29 cellular contexts compared by ENCODE assay signal in genomic region chr1:6590046-6590445, GRCh38. TPM values are rescaled to one million over a fixed set of nuclear protein-coding genes. Genes with fewer than 3 reads are reported as not detected.
DNase-seq lines count a peak whose midpoint lies in the region; ATAC-seq, FAIRE-seq and TF ChIP-seq lines count a peak whose summit lies in the region.
"Had no signal": no experiment of that assay in that cellular context is flagged by ENCODE, and none has a peak within 500 bp of the region (broad histone marks: within the 10 kb centered on the region; RNA-seq: fewer than 3 reads in every experiment).

No MANE protein-coding gene starts in this region.

- H3K4me1 Mint-ChIP-seq in activated naive CD4-positive, alpha-beta T cell treated with anti-CD3 and anti-CD28 coated beads for 36 hours (ENCODE audit: low read depth), result peaks cover 19% of the 10 kb centered on the region
- H3K4me1 Mint-ChIP-seq: activated T-helper 17 cell treated with anti-CD3 and anti-CD28 coated beads, Interleukin-2, amount 50 U/mL, for 72 hours had no signal

- H3K4me3 ChIP-seq in K562, result no peak overlapping the region
- H3K4me3 ChIP-seq in skeletal muscle tissue (ENCODE audit: low read length in 3 of 3), result no peak overlapping the region
- H3K4me3 ChIP-seq: A549, lower lobe of right lung, right atrium auricular region had no signal

- H2AFZ ChIP-seq in K562 (ENCODE audit: low read depth, low read length), result no peak overlapping the region

- CTCF ChIA-PET in activated naive CD4-positive, alpha-beta T cell treated with anti-CD3 and anti-CD28 coated beads for 36 hours (lab: Charles Lee), result interaction anchor here (1.9 kb wide), 1 partner anchor 10 kb away, joined by 7 read pairs; no protein-coding TSS in a partner anchor
- CTCF ChIA-PET in K562 (lab: Yijun Ruan, JAX; ENCODE audit: low intra/inter-chr PET ratio), result no interaction called here

- BruUV-seq in K562 (replicated peaks; lab: Mats Ljungman, UMichigan), result no TSS peak

- H3K9me3 ChIP-seq in K562 (replicated peaks; ENCODE audit: control insufficient read depth, insufficient read depth, low read depth, low read length) (no peaks in the 10 kb centered on the region), skeletal muscle tissue (ENCODE audit: control insufficient read depth in 3 of 3, low read length in 3 of 3) (no peaks in the 10 kb centered on the region)
- H3K9me3 ChIP-seq: A549, BE2C, lower lobe of right lung, right atrium auricular region had no signal

- DNase-seq in activated naive CD4-positive, alpha-beta T cell treated with anti-CD3 and anti-CD28 coated beads for 36 hours, result no peak
- no peak for DNase-seq in activated naive CD4-positive, alpha-beta T cell (lab: John Stamatoyannopoulos, UW)
- no peak for DNase-seq in K562 (ENCODE audit: extremely low read depth in 1 of 4, low spot score in 3 of 4)
- DNase-seq: activated CD8-positive, alpha-beta memory T cell treated with anti-CD3 and anti-CD28 coated beads, Interleukin-2, amount 10 ng/mL, durations not matched to agents 7 days and 5 days; BE2C; erythroblast; foreskin melanocyte; HCEC 1CT; hypothalamus; islet precursor cell; lower lobe of right lung; NCI-H1105; NCI-H2029 treated with DMSO at 0.1 percent for 48 hours; NCI-H345; NCI-H82; PC-3; SHP77 treated with DMSO at 0.1 percent for 48 hours had no signal

- peak overlapping the region; percentile 41 for H3K27ac Mint-ChIP-seq in activated naive CD4-positive, alpha-beta T cell treated with anti-CD3 and anti-CD28 coated beads for 36 hours

- in situ Hi-C loops in K562 (cut with MboI), result no loop called here

- TF ChIP-seq RAD21 in K562 (CRISPR knock-in tag; conservative IDR thresholded peaks at IDR 0.05 in 1 of 2, IDR thresholded peaks at IDR 0.05 in 1 of 2), result no peak

- H3K4me2 ChIP-seq in K562 (ENCODE audit: insufficient read depth, low read length), result no peak overlapping the region
- H3K4me2 ChIP-seq: A549 had no signal

- H3K27me3 ChIP-seq in K562 (ENCODE audit: control insufficient read depth in 2 of 2, insufficient read depth in 2 of 2, low read length in 2 of 2), result no peaks in the 10 kb centered on the region
- no peaks in the 10 kb centered on the region for H3K27me3 ChIP-seq in skeletal muscle tissue (ENCODE audit: control insufficient read depth in 3 of 3, insufficient read depth in 3 of 3, low read length in 3 of 3)
- H3K27me3 ChIP-seq: BE2C, right atrium auricular region had no signal

- peaks cover 98% of the 10 kb centered on the region for H3K36me3 ChIP-seq in K562 (ENCODE audit: control insufficient read depth, insufficient read depth, low read length)
- H3K36me3 ChIP-seq in skeletal muscle tissue (ENCODE audit: control insufficient read depth in 3 of 3, insufficient read depth in 3 of 3, low read length in 3 of 3), result peaks cover 58 to 67% (median 64%) of the 10 kb centered on the region in 3 donors

- H3K4me3 Mint-ChIP-seq in activated naive CD4-positive, alpha-beta T cell treated with anti-CD3 and anti-CD28 coated beads for 36 hours, result no peak overlapping the region
- H3K4me3 Mint-ChIP-seq: activated CD8-positive, alpha-beta memory T cell treated with anti-CD3 and anti-CD28 coated beads, Interleukin-2, amount 10 ng/mL, durations not matched to agents 7 days and 5 days; activated T-helper 17 cell treated with anti-CD3 and anti-CD28 coated beads, Interleukin-2, amount 50 U/mL, for 72 hours had no signal

- H3K9me3 Mint-ChIP-seq in activated naive CD4-positive, alpha-beta T cell treated with anti-CD3 and anti-CD28 coated beads for 36 hours, result no peaks in the 10 kb centered on the region
- H3K9me3 Mint-ChIP-seq: activated T-helper 17 cell treated with anti-CD3 and anti-CD28 coated beads, Interleukin-2, amount 50 U/mL, for 72 hours had no signal

- FAIRE-seq in K562 (lab: Jason Lieb, UNC), result peak; percentile 46
- FAIRE-seq: A549, GM18507, HTR-8/SVneo, TTC549 had no signal

- peaks cover 9% of the 10 kb centered on the region; the same call in 1 of the 3 replicates for H3K79me2 ChIP-seq in K562 (ENCODE audit: control insufficient read depth, insufficient read depth, low read length)

- TF ChIP-seq CTCF in K562 (IDR thresholded peaks at IDR 0.05 in 2 of 3, conservative IDR thresholded peaks at IDR 0.05 in 1 of 3; ENCODE audit: insufficient read depth in 2 of 3, low read depth in 1 of 3, low read length in 3 of 3), result no peak

- peaks cover 15% of the 10 kb centered on the region for H3K9me1 ChIP-seq in K562 (ENCODE audit: control insufficient read depth, insufficient read depth, low read length)

- peaks cover 28% of the 10 kb centered on the region for H4K20me1 ChIP-seq in K562 (replicated peaks; ENCODE audit: control insufficient read depth, insufficient read depth, low read length)

- no peak overlapping the region; the same call in 2 of the 3 replicates for H3K27ac ChIP-seq in K562 (ENCODE audit: extremely low read depth, low read depth, low read length)
- H3K27ac ChIP-seq in skeletal muscle tissue (ENCODE audit: low read depth, low read length), result no peak overlapping the region
- H3K27ac ChIP-seq: A549, lower lobe of right lung had no signal

- peaks cover 7 to 51% of the 10 kb centered on the region in 2 experiments; a peak in 4 of 5 replicates for H3K4me1 ChIP-seq in K562 (replicated peaks in 1 of 2; ENCODE audit: control insufficient read depth in 2 of 2, insufficient read depth in 2 of 2, low read length in 2 of 2)
- H3K4me1 ChIP-seq in skeletal muscle tissue (ENCODE audit: control insufficient read depth in 3 of 3, insufficient read depth in 3 of 3, low read length in 3 of 3), result peaks cover 77 to 98% (median 93%) of the 10 kb centered on the region in 3 donors
- H3K4me1 ChIP-seq: A549, BE2C had no signal

- 78% methylated on average over 7 of the region's 7 CpGs for WGBS in K562 (ENCODE audit: insufficient coverage, low coverage, missing lambda C conversion rate)

- peaks cover 7% of the 10 kb centered on the region for H3K36me3 Mint-ChIP-seq in activated naive CD4-positive, alpha-beta T cell treated with anti-CD3 and anti-CD28 coated beads for 36 hours (ENCODE audit: low read depth)

- ATAC-seq in K562, result no peak
- no peak for ATAC-seq in HG02763 (IDR thresholded peaks at IDR 0.05; ENCODE audit: unreplicated experiment)
- no peak for ATAC-seq in GM18873 (IDR thresholded peaks at IDR 0.05; ENCODE audit: low FRiP score, unreplicated experiment)
- ATAC-seq: A549; activated CD8-positive, alpha-beta memory T cell treated with anti-CD3 and anti-CD28 coated beads, Interleukin-2, amount 10 ng/mL, durations not matched to agents 7 days and 5 days; activated T-helper 17 cell treated with anti-CD3 and anti-CD28 coated beads, Interleukin-2, amount 50 U/mL, for 72 hours; lower lobe of right lung; PC-3 had no signal

- no peak for TF ChIP-seq EP300 in K562 (IDR thresholded peaks at IDR 0.05; ENCODE audit: low read length)

- peak; percentile 15; the same call in 1 of the 2 replicates for TF ChIP-seq POLR2A in K562 (conservative IDR thresholded peaks at IDR 0.05)

- POLR2A ChIA-PET in K562 (lab: Yijun Ruan, JAX), result interaction anchor here (0.6 to 13.4 kb wide), 9 partner anchors 10 to 83 kb away, joined by 3 to 221 read pairs (median 4); partner anchors contain the start of genes KLHL21, NOL9 and ZBTB48

- no peaks in the 10 kb centered on the region for H3K27me3 Mint-ChIP-seq in activated naive CD4-positive, alpha-beta T cell treated with anti-CD3 and anti-CD28 coated beads for 36 hours (ENCODE audit: low read depth)
- H3K27me3 Mint-ChIP-seq: activated CD8-positive, alpha-beta memory T cell treated with anti-CD3 and anti-CD28 coated beads, Interleukin-2, amount 10 ng/mL, durations not matched to agents 7 days and 5 days; activated T-helper 17 cell treated with anti-CD3 and anti-CD28 coated beads, Interleukin-2, amount 50 U/mL, for 72 hours had no signal

- intact Hi-C loops in activated naive CD4-positive, alpha-beta T cell treated with anti-CD3 and anti-CD28 coated beads for 36 hours (cut with micrococcal nuclease), result no loop called here
- intact Hi-C loops in K562 (cut with micrococcal nuclease), result no loop called here

- H3K9ac ChIP-seq in K562 (ENCODE audit: insufficient read depth in 1 of 2, low read depth in 2 of 2, low read length in 2 of 2) (peak overlapping the region in 1 of 2 experiments; percentile 31; a peak in 1 of 4 replicates), skeletal muscle tissue (ENCODE audit: low read depth in 1 of 3, low read length in 3 of 3) (peak overlapping the region in 2 of 3 donors; percentile 57 to 77)

RNA-seq across cellular contexts. Expression of gene ZBTB48, which starts 10.3 kb away (rescaled TPM):
- total RNA-seq in activated naive CD4-positive, alpha-beta T cell treated with anti-CD3 and anti-CD28 coated beads for 36 hours, result 10 to 100 TPM; 15.0 to 18.3 TPM
- 73.9 and 235 TPM in 2 replicates for total RNA-seq in K562 (2011; cell fraction: chromatin; rRNA removed; ENCODE audit: low replicate concordance)
- total RNA-seq in K562 (2011; cell fraction: nucleolus; rRNA removed), result 195 and 197 TPM in 2 replicates
- 94.0 and 120 TPM in 2 replicates for total RNA-seq in K562 (2011; cell fraction: nucleoplasm; rRNA removed)
- total RNA-seq in K562 (2014; rRNA removed) (42.4 and 52.4 TPM in 2 replicates), K562 (2014; rRNA removed; fragmentation: Illumina TruSeq; extraction: Trizol) (17.2 and 19.8 TPM in 2 replicates), K562 (2015; rRNA removed; fragmentation: Illumina TruSeq; extraction: Trizol) (44.5 and 55.4 TPM in 2 replicates), K562 (2021) (52.9 and 55.3 TPM in 2 replicates), skeletal muscle tissue (10.4 TPM)
- polyA plus RNA-seq in K562 (2011; rRNA removed) (29.5 and 57.2 TPM in 2 replicates), K562 (2014; fragmentation: Illumina TruSeq; extraction: Trizol) (24.9 and 40.6 TPM in 2 replicates), K562 (2014; fragmentation: Nextera tagmentation; extraction: Ambion mirVana) (1 to 10 TPM; 1.9 to 7.4 TPM), K562 (2014; rRNA removed) (50.9 and 66.9 TPM in 2 replicates)
- 50.1 and 59.3 TPM in 2 replicates for polyA plus RNA-seq in K562 (2011; cell fraction: cytosol; rRNA removed)
- 124 and 137 TPM in 2 replicates for polyA plus RNA-seq in K562 (2011; cell fraction: nucleus; rRNA removed)
- 45.7 and 62.8 TPM in 2 replicates for polyA plus RNA-seq in K562 (2012)
- polyA minus RNA-seq in K562 (2011; rRNA and poly(A)+ RNA removed), result 28.0 and 28.3 TPM in 2 replicates
- 31.8 and 39.4 TPM in 2 replicates for polyA minus RNA-seq in K562 (2011; cell fraction: cytosol; rRNA and poly(A)+ RNA removed)
- polyA minus RNA-seq in K562 (2011; cell fraction: nucleus; rRNA and poly(A)+ RNA removed), result 52.8 and 74.0 TPM in 2 replicates

RNA-seq across cellular contexts. Expression of gene KLHL21, which starts 12.6 kb away (rescaled TPM):
- 10 to 100 TPM; 21.0 to 23.3 TPM for total RNA-seq in activated naive CD4-positive, alpha-beta T cell treated with anti-CD3 and anti-CD28 coated beads for 36 hours
- total RNA-seq in K562 (2011; cell fraction: chromatin; rRNA removed; ENCODE audit: low replicate concordance), result 34.6 and 104 TPM in 2 replicates
- total RNA-seq in K562 (2011; cell fraction: nucleolus; rRNA removed), result 89.4 and 101 TPM in 2 replicates
- 53.5 and 55.7 TPM in 2 replicates for total RNA-seq in K562 (2011; cell fraction: nucleoplasm; rRNA removed)
- total RNA-seq in K562 (2014; rRNA removed) (26.4 and 32.3 TPM in 2 replicates), K562 (2014; rRNA removed; fragmentation: Illumina TruSeq; extraction: Trizol) (10.0 and 12.6 TPM in 2 replicates), K562 (2015; rRNA removed; fragmentation: Illumina TruSeq; extraction: Trizol) (22.4 and 23.6 TPM in 2 replicates), K562 (2021) (39.6 and 42.1 TPM in 2 replicates), skeletal muscle tissue (27.1 TPM)
- polyA plus RNA-seq in K562 (2011; rRNA removed) (11.0 and 14.9 TPM in 2 replicates), K562 (2014; fragmentation: Illumina TruSeq; extraction: Trizol) (17.5 and 24.2 TPM in 2 replicates), K562 (2014; fragmentation: Nextera tagmentation; extraction: Ambion mirVana) (1 to 10 TPM; 2.1 to 2.2 TPM), K562 (2014; rRNA removed) (21.0 and 22.2 TPM in 2 replicates)
- 17.3 and 24.4 TPM in 2 replicates for polyA plus RNA-seq in K562 (2011; cell fraction: cytosol; rRNA removed)
- polyA plus RNA-seq in K562 (2011; cell fraction: nucleus; rRNA removed), result 28.7 and 48.0 TPM in 2 replicates
- polyA plus RNA-seq in K562 (2012), result 37.5 and 39.1 TPM in 2 replicates
- polyA minus RNA-seq in K562 (2011; rRNA and poly(A)+ RNA removed), result 14.0 and 18.0 TPM in 2 replicates
- 21.5 and 32.0 TPM in 2 replicates for polyA minus RNA-seq in K562 (2011; cell fraction: cytosol; rRNA and poly(A)+ RNA removed)
- polyA minus RNA-seq in K562 (2011; cell fraction: nucleus; rRNA and poly(A)+ RNA removed), result 22.6 and 27.8 TPM in 2 replicates

RNA-seq across cellular contexts. Expression of gene PHF13, which starts 23.5 kb away (rescaled TPM):
- 10 to 100 TPM; 10.8 to 11.3 TPM for total RNA-seq in activated naive CD4-positive, alpha-beta T cell treated with anti-CD3 and anti-CD28 coated beads for 36 hours
- 29.6 and 40.5 TPM in 2 replicates for total RNA-seq in K562 (2011; cell fraction: chromatin; rRNA removed; ENCODE audit: low replicate concordance)
- total RNA-seq in K562 (2011; cell fraction: nucleolus; rRNA removed), result 22.5 and 27.3 TPM in 2 replicates
- 22.7 and 26.4 TPM in 2 replicates for total RNA-seq in K562 (2011; cell fraction: nucleoplasm; rRNA removed)
- total RNA-seq in K562 (2014; rRNA removed) (12.6 and 13.8 TPM in 2 replicates), K562 (2014; rRNA removed; fragmentation: Illumina TruSeq; extraction: Trizol) (11.7 and 12.6 TPM in 2 replicates), K562 (2015; rRNA removed; fragmentation: Illumina TruSeq; extraction: Trizol) (9.8 and 10.3 TPM in 2 replicates), K562 (2021) (30.2 and 36.1 TPM in 2 replicates), skeletal muscle tissue (17.7 TPM)
- polyA plus RNA-seq in K562 (2011; rRNA removed) (8.8 and 9.6 TPM in 2 replicates), K562 (2014; fragmentation: Illumina TruSeq; extraction: Trizol) (17.9 and 21.5 TPM in 2 replicates), K562 (2014; fragmentation: Nextera tagmentation; extraction: Ambion mirVana) (1 to 10 TPM; 1.8 TPM), K562 (2014; rRNA removed) (13.2 and 13.3 TPM in 2 replicates)
- polyA plus RNA-seq in K562 (2011; cell fraction: cytosol; rRNA removed), result 6.1 and 6.2 TPM in 2 replicates
- polyA plus RNA-seq in K562 (2011; cell fraction: nucleus; rRNA removed), result 20.7 and 23.9 TPM in 2 replicates
- polyA plus RNA-seq in K562 (2012), result 15.6 and 27.8 TPM in 2 replicates
- 7.5 and 7.7 TPM in 2 replicates for polyA minus RNA-seq in K562 (2011; rRNA and poly(A)+ RNA removed)
- polyA minus RNA-seq in K562 (2011; cell fraction: cytosol; rRNA and poly(A)+ RNA removed), result 7.8 and 9.4 TPM in 2 replicates
- polyA minus RNA-seq in K562 (2011; cell fraction: nucleus; rRNA and poly(A)+ RNA removed), result 4.3 and 6.3 TPM in 2 replicates

RNA-seq across cellular contexts. Expression of gene THAP3, which starts 34.6 kb away (rescaled TPM):
- 10 to 100 TPM; 27.3 to 30.9 TPM for total RNA-seq in activated naive CD4-positive, alpha-beta T cell treated with anti-CD3 and anti-CD28 coated beads for 36 hours
- total RNA-seq in K562 (2011; cell fraction: chromatin; rRNA removed; ENCODE audit: low replicate concordance), result 24.8 and 79.9 TPM in 2 replicates
- total RNA-seq in K562 (2011; cell fraction: nucleolus; rRNA removed), result 69.4 and 79.1 TPM in 2 replicates
- 43.9 and 44.6 TPM in 2 replicates for total RNA-seq in K562 (2011; cell fraction: nucleoplasm; rRNA removed)
- total RNA-seq in K562 (2014; rRNA removed) (31.2 and 37.6 TPM in 2 replicates), K562 (2014; rRNA removed; fragmentation: Illumina TruSeq; extraction: Trizol) (7.4 and 9.5 TPM in 2 replicates), K562 (2015; rRNA removed; fragmentation: Illumina TruSeq; extraction: Trizol) (23.3 and 24.4 TPM in 2 replicates), K562 (2021) (18.2 and 22.1 TPM in 2 replicates), skeletal muscle tissue (25.6 TPM)
- polyA plus RNA-seq in K562 (2011; rRNA removed) (12.7 and 18.9 TPM in 2 replicates), K562 (2014; fragmentation: Illumina TruSeq; extraction: Trizol) (20.0 and 23.0 TPM in 2 replicates), K562 (2014; fragmentation: Nextera tagmentation; extraction: Ambion mirVana) (1 to 10 TPM; 1.9 to 7.0 TPM), K562 (2014; rRNA removed) (28.1 and 29.3 TPM in 2 replicates)
- polyA plus RNA-seq in K562 (2011; cell fraction: cytosol; rRNA removed), result 16.2 and 22.5 TPM in 2 replicates
- 26.7 and 33.4 TPM in 2 replicates for polyA plus RNA-seq in K562 (2011; cell fraction: nucleus; rRNA removed)
- 15.1 and 24.7 TPM in 2 replicates for polyA plus RNA-seq in K562 (2012)
- polyA minus RNA-seq in K562 (2011; rRNA and poly(A)+ RNA removed), result 9.4 and 10.5 TPM in 2 replicates
- polyA minus RNA-seq in K562 (2011; cell fraction: cytosol; rRNA and poly(A)+ RNA removed), result 8.3 and 12.0 TPM in 2 replicates
- polyA minus RNA-seq in K562 (2011; cell fraction: nucleus; rRNA and poly(A)+ RNA removed), result 15.3 and 21.4 TPM in 2 replicates

RNA-seq across cellular contexts. Expression of gene TAS1R1, which starts 34.9 kb away (rescaled TPM):
- total RNA-seq in activated naive CD4-positive, alpha-beta T cell treated with anti-CD3 and anti-CD28 coated beads for 36 hours, result not detected
- total RNA-seq in K562 (2011; cell fraction: chromatin; rRNA removed; ENCODE audit: low replicate concordance), result 0.28 and 0.44 TPM in 2 replicates
- total RNA-seq in K562 (2011; cell fraction: nucleolus; rRNA removed), result 0.39 TPM in 1 of 2 replicates, not detected in the other
- total RNA-seq in K562 (2011; cell fraction: nucleoplasm; rRNA removed), result 0.15 TPM in 1 of 2 replicates, not detected in the other
- total RNA-seq in K562 (2014; rRNA removed), result not detected in 2 replicates
- total RNA-seq in K562 (2014; rRNA removed; fragmentation: Illumina TruSeq; extraction: Trizol), result not detected in 2 replicates
- not detected in 2 replicates for total RNA-seq in K562 (2015; rRNA removed; fragmentation: Illumina TruSeq; extraction: Trizol)
- total RNA-seq in K562 (2021), result not detected in 2 replicates
- polyA plus RNA-seq in K562 (2011; rRNA removed), result 0.04 and 0.06 TPM in 2 replicates
- 0.01 and 0.04 TPM in 2 replicates for polyA plus RNA-seq in K562 (2011; cell fraction: cytosol; rRNA removed)
- 0.06 TPM in 1 of 2 replicates, not detected in the other for polyA plus RNA-seq in K562 (2011; cell fraction: nucleus; rRNA removed)
- 0.07 and 0.12 TPM in 2 replicates for polyA plus RNA-seq in K562 (2012)
- not detected in 2 replicates for polyA plus RNA-seq in K562 (2014; fragmentation: Illumina TruSeq; extraction: Trizol)
- not detected for polyA plus RNA-seq in K562 (2014; fragmentation: Nextera tagmentation; extraction: Ambion mirVana)
- not detected in 2 replicates for polyA plus RNA-seq in K562 (2014; rRNA removed)
- 0.11 TPM in 1 of 2 replicates, not detected in the other for polyA minus RNA-seq in K562 (2011; rRNA and poly(A)+ RNA removed)
- not detected in 2 replicates for polyA minus RNA-seq in K562 (2011; cell fraction: cytosol; rRNA and poly(A)+ RNA removed)
- not detected in 2 replicates for polyA minus RNA-seq in K562 (2011; cell fraction: nucleus; rRNA and poly(A)+ RNA removed)
- total RNA-seq in skeletal muscle tissue, result 5.7 TPM
- total RNA-seq: activated CD8-positive, alpha-beta memory T cell treated with anti-CD3 and anti-CD28 coated beads, Interleukin-2, amount 10 ng/mL, durations not matched to agents 7 days and 5 days; activated T-helper 17 cell treated with anti-CD3 and anti-CD28 coated beads, Interleukin-2, amount 50 U/mL, for 72 hours; cardiac septum; dermis microvascular lymphatic vessel endothelial cell; PC-3; right atrium auricular region; subcutaneous adipose tissue had no signal
- polyA plus RNA-seq: A549 had no signal
